Comparison of ENCODE assay signal across 8 cellular contexts in the genomic region with DNA sequence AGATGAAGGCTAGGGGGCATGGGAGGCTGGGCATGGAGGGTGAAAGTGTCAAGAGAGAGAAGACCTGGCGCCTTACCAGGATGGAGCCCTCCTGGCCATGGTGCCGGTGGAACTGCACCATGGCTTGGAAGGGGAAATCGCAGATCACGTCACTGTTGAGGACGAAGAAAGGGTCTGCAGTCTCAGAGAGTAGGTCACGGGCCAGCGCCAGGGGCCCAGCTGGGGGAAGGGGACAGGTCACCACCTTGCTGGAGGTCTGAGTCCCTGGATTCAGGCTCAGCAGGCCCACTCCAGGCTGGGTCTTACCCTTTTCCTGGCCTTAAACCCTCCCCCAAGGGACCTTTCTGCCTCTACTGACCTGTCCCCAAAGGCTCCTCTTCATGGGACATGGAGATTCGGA. TPM values are rescaled to one million over a fixed set of nuclear protein-coding genes. Genes with fewer than 3 reads are reported as not detected.
A peak's percentile ranks its signal among the peaks of the same experiment; 100 is the strongest.
DNase-seq lines count a peak whose midpoint lies in the region; TF ChIP-seq lines count a peak whose summit lies in the region.

No MANE protein-coding gene starts in this region.

- TF ChIP-seq EP300 in esophagus muscularis mucosa (IDR thresholded peaks at IDR 0.05) = no peak

- H3K27me3 ChIP-seq in esophagus muscularis mucosa (no peaks in the 10 kb centered on the region), trophoblast cell (ENCODE audit: insufficient read depth, low read length) (no peaks in the 10 kb centered on the region)

- TF ChIP-seq CTCF in RWPE1 (conservative IDR thresholded peaks at IDR 0.05; ENCODE audit: low read depth) = no peak
- TF ChIP-seq CTCF in esophagus muscularis mucosa (IDR thresholded peaks at IDR 0.05) = no peak

- peak overlapping the region; percentile 95 for H4K8ac ChIP-seq in trophoblast cell (ENCODE audit: low read depth, low read length)

- H3K9ac ChIP-seq in trophoblast cell (ENCODE audit: low read length) = peak overlapping the region; percentile 98

- POLR2A ChIA-PET in RWPE1 (lab: Yijun Ruan, JAX; ENCODE audit: low non-redundant PET) = no interaction called here

- peaks cover 35 to 61% (median 53%) of the 10 kb centered on the region in 4 donors for H3K4me1 ChIP-seq in esophagus muscularis mucosa
- H3K4me1 ChIP-seq in trophoblast cell (ENCODE audit: control insufficient read depth in 1 of 2, insufficient read depth in 2 of 2, low read length in 2 of 2) = peaks cover 13 to 20% of the 10 kb centered on the region in 2 experiments

- no peak overlapping the region for H2BK5ac ChIP-seq in trophoblast cell (ENCODE audit: low read depth, low read length, poor library complexity)

- H3K79me2 ChIP-seq in trophoblast cell (ENCODE audit: control insufficient read depth, insufficient read depth, low read length, poor library complexity) = peaks cover 9% of the 10 kb centered on the region

- WGBS in esophagus muscularis mucosa = 75% methylated on average over 5 of the region's 8 CpGs
- WGBS in trophoblast cell (ENCODE audit: extremely low coverage, insufficient coverage, insufficient read length) = no CpG with 5 or more reads among the region's 8 CpGs

- DNase-seq in D341Med (ENCODE audit: low spot score) = peak; percentile 15
- no peak for DNase-seq in RWPE1 (ENCODE audit: low spot score)
- DNase-seq in esophagus muscularis mucosa (ENCODE audit: extremely low spot score) = no peak
- no peak for DNase-seq in trophoblast cell
- DNase-seq in SW480 (ENCODE audit: low spot score) = no peak
- no peak for DNase-seq in AG08396 (ENCODE audit: low spot score)
- no peak for DNase-seq in NCI-H226
- DNase-seq in HuH-7 (ENCODE audit: low spot score) = no peak

- CTCF ChIA-PET in RWPE1 (lab: Yijun Ruan, JAX) = interaction anchor here (0.9 kb wide), 1 partner anchor 50 kb away, joined by 5 read pairs; no protein-coding TSS in a partner anchor

- peak overlapping the region; percentile 93 for H3K14ac ChIP-seq in trophoblast cell (ENCODE audit: low read length)

- intact Hi-C loops in esophagus muscularis mucosa (cut with DNase I) = loop anchor here (5.0 kb wide), 2 partner anchors 64 to 114 kb away; a partner anchor contains a TSS

- H3K79me1 ChIP-seq in trophoblast cell (ENCODE audit: low read length) = peaks cover 9% of the 10 kb centered on the region

- peak overlapping the region; percentile 81 for H2AFZ ChIP-seq in trophoblast cell (ENCODE audit: insufficient read depth, low read length, poor library complexity)

- H2BK12ac ChIP-seq in trophoblast cell (ENCODE audit: low read length) = peak overlapping the region; percentile 6

- peak overlapping the region; percentile 65 for H2BK120ac ChIP-seq in trophoblast cell (ENCODE audit: insufficient read depth, low read length, poor library complexity)

- H3K27ac ChIP-seq in RWPE1 = peak overlapping the region; percentile 89
- peak overlapping the region; percentile 92 to 98 (median 94) for H3K27ac ChIP-seq in esophagus muscularis mucosa (replicated peaks in 1 of 4)
- H3K27ac ChIP-seq in trophoblast cell (ENCODE audit: low read depth, low read length) = peak overlapping the region; percentile 83

- no peaks in the 10 kb centered on the region for H3K9me3 ChIP-seq in esophagus muscularis mucosa
- peaks cover 8% of the 10 kb centered on the region for H3K9me3 ChIP-seq in trophoblast cell (ENCODE audit: insufficient read depth, low read depth, low read length)

- TF ChIP-seq POLR2A in esophagus muscularis mucosa (IDR thresholded peaks at IDR 0.05; ENCODE audit: low read depth) = no peak

- peak overlapping the region; percentile 94 for H3K4ac ChIP-seq in trophoblast cell (ENCODE audit: low read depth, low read length)

- peak overlapping the region; percentile 90 for H3K4me2 ChIP-seq in trophoblast cell (ENCODE audit: low read length)

- peak overlapping the region; percentile 90 for H4K12ac ChIP-seq in trophoblast cell (ENCODE audit: low read depth, low read length)

- H3K36me3 ChIP-seq in esophagus muscularis mucosa = peaks cover 9 to 54% (median 53%) of the 10 kb centered on the region in 4 donors
- peaks cover 53 to 54% of the 10 kb centered on the region in 2 experiments for H3K36me3 ChIP-seq in trophoblast cell (ENCODE audit: control insufficient read depth in 1 of 2, insufficient read depth in 2 of 2, low read length in 2 of 2)

- H3K18ac ChIP-seq in trophoblast cell (ENCODE audit: low read length) = no peak overlapping the region

- H3K4me3 ChIP-seq in esophagus muscularis mucosa (peak overlapping the region; percentile 86 to 99 (median 94)), trophoblast cell (ENCODE audit: low read depth, low read length) (peak overlapping the region; percentile 98)

- H3K23ac ChIP-seq in trophoblast cell (ENCODE audit: low read length) = no peak overlapping the region

- peak overlapping the region; percentile 93 for H2AK5ac ChIP-seq in trophoblast cell (ENCODE audit: low read length)

- H4K91ac ChIP-seq in trophoblast cell (ENCODE audit: low read depth, low read length) = peak overlapping the region; percentile 98

RNA-seq across cellular contexts. Expression of a gene that starts 0.9 kb away (rescaled TPM):
- 10 to 100 TPM; 12.0 to 18.9 (median 17.6) TPM for total RNA-seq in esophagus muscularis mucosa
- 39.9 and 42.9 TPM in 2 replicates for polyA plus RNA-seq in trophoblast cell (2013)

RNA-seq across cellular contexts. Expression of a gene that starts 3.4 kb away (rescaled TPM):
- 1 to 10 TPM in 2 of 4 donors, not detected in 2; 1.2 to 1.7 TPM for total RNA-seq in esophagus muscularis mucosa
- 4.6 and 4.9 TPM in 2 replicates for polyA plus RNA-seq in trophoblast cell (2013)

RNA-seq across cellular contexts. Expression of a gene that starts 33.5 kb away (rescaled TPM):
- 10 to 100 TPM; 23.4 to 36.2 (median 31.5) TPM for total RNA-seq in esophagus muscularis mucosa
- polyA plus RNA-seq in trophoblast cell (2013) = 23.4 and 24.3 TPM in 2 replicates

RNA-seq across cellular contexts. Expression of a gene that starts 33.6 kb away (rescaled TPM):
- 1 to 10 TPM; 1.7 to 4.7 (median 3.8) TPM for total RNA-seq in esophagus muscularis mucosa
- polyA plus RNA-seq in trophoblast cell (2013) = 14.1 and 16.4 TPM in 2 replicates

RNA-seq across cellular contexts. Expression of a gene that starts 48.7 kb away (rescaled TPM):
- 10 to 100 TPM; 48.2 to 75.5 (median 68.1) TPM for total RNA-seq in esophagus muscularis mucosa
- 54.4 and 54.8 TPM in 2 replicates for polyA plus RNA-seq in trophoblast cell (2013)
